8 cellular contexts compared by ENCODE assay signal in genomic region chr1:149887456-149888159, GRCh38. TPM values are rescaled to one million over a fixed set of nuclear protein-coding genes. Genes with fewer than 3 reads are reported as not detected.
DNase-seq lines count a peak whose midpoint lies in the region; ATAC-seq, FAIRE-seq and TF ChIP-seq lines count a peak whose summit lies in the region.

No MANE protein-coding gene starts in this region.

- peaks cover 20% of the 10 kb centered on the region for H3K4me1 ChIP-seq in keratinocyte (ENCODE audit: control insufficient read depth, extremely low read depth, insufficient read depth, low read length)

- dilution Hi-C loops in keratinocyte (cut with MboI; ENCODE audit: extremely low pct_ligation_motif_present, low sequenced_read_pairs): no loop called here

- no peak overlapping the region for H2AFZ ChIP-seq in keratinocyte (ENCODE audit: control insufficient read depth, low read length)

- no peaks in the 10 kb centered on the region for H4K20me1 ChIP-seq in keratinocyte (ENCODE audit: control insufficient read depth, extremely low read depth, insufficient read depth, low read length)

- H3K9ac ChIP-seq in keratinocyte (ENCODE audit: control insufficient read depth, extremely low read depth, insufficient read depth, low read length): peak overlapping the region; percentile 92

- H3K4me3 ChIP-seq in AG09309 (ENCODE audit: control insufficient read depth, low read depth, low read length) (peak overlapping the region; percentile 66), keratinocyte (ENCODE audit: control insufficient read depth in 2 of 3, extremely low read depth in 1 of 3, insufficient read depth in 2 of 3, low read depth in 1 of 3, low read length in 3 of 3) (peak overlapping the region; percentile 53 to 88 (median 61))

- H3K9me3 ChIP-seq in keratinocyte (ENCODE audit: control insufficient read depth, low read depth, low read length): no peaks in the 10 kb centered on the region

- no peaks in the 10 kb centered on the region for H3K79me2 ChIP-seq in keratinocyte (ENCODE audit: control insufficient read depth, insufficient read depth, low read length)

- no peaks in the 10 kb centered on the region for H3K36me3 ChIP-seq in keratinocyte (ENCODE audit: control insufficient read depth in 2 of 2, extremely low read depth in 1 of 2, insufficient read depth in 2 of 2, low read length in 2 of 2)

- peak overlapping the region; percentile 98 for H3K27ac ChIP-seq in keratinocyte (ENCODE audit: control insufficient read depth, insufficient read depth, low read length)

- peak; percentile 77 for TF ChIP-seq POLR2A in GM18951 (IDR thresholded peaks at IDR 0.05; ENCODE audit: extremely low read depth, insufficient read depth, insufficient read length)

- peak; percentile 49 for ATAC-seq in HG03175 (IDR thresholded peaks at IDR 0.05; ENCODE audit: unreplicated experiment)

- H3K4me2 ChIP-seq in keratinocyte (ENCODE audit: control insufficient read depth, extremely low read depth, insufficient read depth, low read depth, low read length): peak overlapping the region; percentile 100

- FAIRE-seq in keratinocyte (lab: Jason Lieb, UNC): no peak

- in situ Hi-C loops in GM18951 (cut with MboI; ENCODE audit: low sequenced_read_pairs, unreplicated experiment): no loop called here

- DNase-seq in AG09309 (ENCODE audit: low read depth) (peak; percentile 98), NCI-H226 (peak; percentile 97), cerebellar cortex (ENCODE audit: low spot score) (peak; percentile 100), keratinocyte (ENCODE audit: low read depth, low spot score) (peak; percentile 85)
- DNase-seq in activated CD4-positive, CD25-positive, alpha-beta regulatory T cell (lab: John Stamatoyannopoulos, UW): peak; percentile 27 to 59 (median 48)
- DNase-seq in stimulated activated CD4-positive, alpha-beta T cell treated with anti-CD3 and anti-CD28 coated beads, Interleukin-12 subunit alpha, Interleukin-12 subunit beta, amount 100 ng/mL, for 48 hours (ENCODE audit: low read depth in 2 of 3, low spot score in 1 of 3): peak; percentile 60 to 69 (median 62)

- no peak for TF ChIP-seq CTCF in AG09309 (IDR thresholded peaks at IDR 0.05; ENCODE audit: control insufficient read depth, insufficient read depth, low read depth, low read length, missing control alignments)
- no peak for TF ChIP-seq CTCF in keratinocyte (optimal IDR thresholded peaks at IDR 0.05 in 1 of 3, IDR thresholded peaks at IDR 0.05 in 1 of 3, conservative IDR thresholded peaks at IDR 0.05 in 1 of 3; ENCODE audit: extremely low read depth in 1 of 3, insufficient read depth in 2 of 3, low read length in 3 of 3)

- H3K27me3 ChIP-seq in keratinocyte (ENCODE audit: control insufficient read depth, extremely low read depth, insufficient read depth, low read length): no peaks in the 10 kb centered on the region

- H3K9me1 ChIP-seq in keratinocyte (ENCODE audit: control insufficient read depth, extremely low read depth, insufficient read depth, low read length): no peaks in the 10 kb centered on the region

RNA-seq across cellular contexts. Expression of gene BOLA1, which starts 11.8 kb away (rescaled TPM):
- 9.5 to 15.4 TPM (median 13.8 TPM) in 3 replicates for polyA plus RNA-seq in keratinocyte
- polyA plus RNA-seq in keratinocyte (2011; ENCODE audit: low read depth): 8.4 TPM
- polyA plus RNA-seq in keratinocyte (2011; cell fraction: cytosol; rRNA removed): 8.7 and 15.9 TPM in 2 replicates
- polyA plus RNA-seq in keratinocyte (2011; cell fraction: nucleus; rRNA removed): 10.7 and 13.0 TPM in 2 replicates
- 9.5 and 17.6 TPM in 2 replicates for polyA plus RNA-seq in keratinocyte (2012; ENCODE audit: low replicate concordance)
- polyA minus RNA-seq in keratinocyte: 1.9 to 2.2 TPM in 2 of 3 replicates, not detected in the other
- 5.0 TPM for polyA minus RNA-seq in keratinocyte (2011; cell fraction: cytosol; rRNA and poly(A)+ RNA removed)
- polyA minus RNA-seq in keratinocyte (2011; cell fraction: nucleus; rRNA and poly(A)+ RNA removed): 2.6 and 3.3 TPM in 2 replicates

RNA-seq across cellular contexts. Expression of gene SV2A, which starts 30.0 kb away (rescaled TPM):
- polyA plus RNA-seq in keratinocyte: 0.10 to 0.71 TPM (median 0.28 TPM) in 3 replicates
- polyA plus RNA-seq in keratinocyte (2011; ENCODE audit: low read depth): 0.06 TPM
- polyA plus RNA-seq in keratinocyte (2011; cell fraction: cytosol; rRNA removed): 0.10 and 0.14 TPM in 2 replicates
- polyA plus RNA-seq in keratinocyte (2011; cell fraction: nucleus; rRNA removed): 0.46 and 0.79 TPM in 2 replicates
- 0.11 and 0.63 TPM in 2 replicates for polyA plus RNA-seq in keratinocyte (2012; ENCODE audit: low replicate concordance)
- 0.51 to 2.5 TPM (median 0.56 TPM) in 3 replicates for polyA minus RNA-seq in keratinocyte
- polyA minus RNA-seq in keratinocyte (2011; cell fraction: cytosol; rRNA and poly(A)+ RNA removed): not detected
- 0.32 and 0.62 TPM in 2 replicates for polyA minus RNA-seq in keratinocyte (2011; cell fraction: nucleus; rRNA and poly(A)+ RNA removed)

RNA-seq across cellular contexts. Expression of gene SF3B4, which starts 40.0 kb away (rescaled TPM):
- polyA plus RNA-seq in keratinocyte: 16.9 to 59.9 TPM (median 35.4 TPM) in 3 replicates
- 18.5 TPM for polyA plus RNA-seq in keratinocyte (2011; ENCODE audit: low read depth)
- polyA plus RNA-seq in keratinocyte (2011; cell fraction: cytosol; rRNA removed): 42.4 and 79.1 TPM in 2 replicates
- 50.5 and 54.5 TPM in 2 replicates for polyA plus RNA-seq in keratinocyte (2011; cell fraction: nucleus; rRNA removed)
- polyA plus RNA-seq in keratinocyte (2012; ENCODE audit: low replicate concordance): 54.5 and 67.2 TPM in 2 replicates
- polyA minus RNA-seq in keratinocyte: 25.1 to 76.6 TPM (median 46.5 TPM) in 3 replicates
- polyA minus RNA-seq in keratinocyte (2011; cell fraction: cytosol; rRNA and poly(A)+ RNA removed): 45.7 TPM
- polyA minus RNA-seq in keratinocyte (2011; cell fraction: nucleus; rRNA and poly(A)+ RNA removed): 23.6 and 53.8 TPM in 2 replicates

RNA-seq across cellular contexts. Expression of gene MTMR11, which starts 49.1 kb away (rescaled TPM):
- polyA plus RNA-seq in keratinocyte: 11.8 to 15.6 TPM (median 12.8 TPM) in 3 replicates
- polyA plus RNA-seq in keratinocyte (2011; ENCODE audit: low read depth): 1.4 TPM
- polyA plus RNA-seq in keratinocyte (2011; cell fraction: cytosol; rRNA removed): 7.1 and 7.8 TPM in 2 replicates
- 26.5 and 30.7 TPM in 2 replicates for polyA plus RNA-seq in keratinocyte (2011; cell fraction: nucleus; rRNA removed)
- 4.6 and 7.2 TPM in 2 replicates for polyA plus RNA-seq in keratinocyte (2012; ENCODE audit: low replicate concordance)
- 16.3 to 21.6 TPM (median 21.5 TPM) in 3 replicates for polyA minus RNA-seq in keratinocyte
- polyA minus RNA-seq in keratinocyte (2011; cell fraction: cytosol; rRNA and poly(A)+ RNA removed): 4.2 TPM
- polyA minus RNA-seq in keratinocyte (2011; cell fraction: nucleus; rRNA and poly(A)+ RNA removed): 9.0 and 14.4 TPM in 2 replicates

Comparison
In these comparisons a context has a peak if more than half of its experiments do, and no peak if none do; other contexts are left out.
1. Peak in every context shown above with its lines: DNase-seq, ATAC-seq, H3K4me3 ChIP-seq and H3K27ac ChIP-seq.
2. DNase-seq: peak in every context shown above with its lines; median percentile 100 in cerebellar cortex; 98 in AG09309; 97 in NCI-H226; 85 in keratinocyte; 62 in stimulated activated CD4-positive, alpha-beta T cell treated with anti-CD3 and anti-CD28 coated beads, Interleukin-12 subunit alpha, Interleukin-12 subunit beta, amount 100 ng/mL, for 48 hours; 48 in activated CD4-positive, CD25-positive, alpha-beta regulatory T cell.